ENCODE assay signal across 2 cellular contexts in the genomic region with DNA sequence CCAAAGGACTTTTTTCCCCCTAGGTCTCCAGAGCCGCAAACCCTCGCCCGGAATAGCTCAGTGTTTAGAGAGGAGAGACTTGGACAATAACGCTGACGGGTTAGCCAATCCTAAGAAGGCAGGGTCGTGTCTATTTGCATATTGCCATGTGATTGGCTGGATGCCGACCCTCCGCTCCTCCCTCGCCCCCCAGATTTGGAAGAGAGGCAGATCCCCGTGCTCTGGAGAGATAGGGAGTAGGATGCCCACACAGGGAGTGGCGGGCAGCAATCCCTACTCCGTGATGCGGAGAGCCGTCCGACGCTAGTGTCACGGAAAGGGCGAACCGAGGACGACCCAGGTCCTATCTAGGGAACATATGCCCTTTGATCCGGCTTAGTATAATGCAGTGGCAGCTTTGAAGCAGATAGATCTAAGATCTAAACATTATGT.
TF ChIP-seq lines count a peak whose summit lies in the region.

No MANE protein-coding gene starts in this region.

TF ChIP-seq in GM23338, 12 proteins besides CTCF, POLR2A, EP300 and RAD21:
- no peak for TF ChIP-seq CREB1 (CRISPR knock-in tag; IDR thresholded peaks at IDR 0.05; ENCODE audit: low read depth)
- TF ChIP-seq, protein P1, sequence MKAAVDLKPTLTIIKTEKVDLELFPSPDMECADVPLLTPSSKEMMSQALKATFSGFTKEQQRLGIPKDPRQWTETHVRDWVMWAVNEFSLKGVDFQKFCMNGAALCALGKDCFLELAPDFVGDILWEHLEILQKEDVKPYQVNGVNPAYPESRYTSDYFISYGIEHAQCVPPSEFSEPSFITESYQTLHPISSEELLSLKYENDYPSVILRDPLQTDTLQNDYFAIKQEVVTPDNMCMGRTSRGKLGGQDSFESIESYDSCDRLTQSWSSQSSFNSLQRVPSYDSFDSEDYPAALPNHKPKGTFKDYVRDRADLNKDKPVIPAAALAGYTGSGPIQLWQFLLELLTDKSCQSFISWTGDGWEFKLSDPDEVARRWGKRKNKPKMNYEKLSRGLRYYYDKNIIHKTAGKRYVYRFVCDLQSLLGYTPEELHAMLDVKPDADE (IDR thresholded peaks at IDR 0.05): no peak
- no peak for TF ChIP-seq POLR2AphosphoS5 (IDR thresholded peaks at IDR 0.05; ENCODE audit: low read depth)
- TF ChIP-seq ZNF114 (CRISPR knock-in tag; IDR thresholded peaks at IDR 0.05): no peak
- no peak for TF ChIP-seq ZNF331 (CRISPR knock-in tag; IDR thresholded peaks at IDR 0.05; ENCODE audit: low read depth)
- TF ChIP-seq JUNB (IDR thresholded peaks at IDR 0.05; ENCODE audit: unreplicated experiment): no peak
- TF ChIP-seq, protein P2, sequence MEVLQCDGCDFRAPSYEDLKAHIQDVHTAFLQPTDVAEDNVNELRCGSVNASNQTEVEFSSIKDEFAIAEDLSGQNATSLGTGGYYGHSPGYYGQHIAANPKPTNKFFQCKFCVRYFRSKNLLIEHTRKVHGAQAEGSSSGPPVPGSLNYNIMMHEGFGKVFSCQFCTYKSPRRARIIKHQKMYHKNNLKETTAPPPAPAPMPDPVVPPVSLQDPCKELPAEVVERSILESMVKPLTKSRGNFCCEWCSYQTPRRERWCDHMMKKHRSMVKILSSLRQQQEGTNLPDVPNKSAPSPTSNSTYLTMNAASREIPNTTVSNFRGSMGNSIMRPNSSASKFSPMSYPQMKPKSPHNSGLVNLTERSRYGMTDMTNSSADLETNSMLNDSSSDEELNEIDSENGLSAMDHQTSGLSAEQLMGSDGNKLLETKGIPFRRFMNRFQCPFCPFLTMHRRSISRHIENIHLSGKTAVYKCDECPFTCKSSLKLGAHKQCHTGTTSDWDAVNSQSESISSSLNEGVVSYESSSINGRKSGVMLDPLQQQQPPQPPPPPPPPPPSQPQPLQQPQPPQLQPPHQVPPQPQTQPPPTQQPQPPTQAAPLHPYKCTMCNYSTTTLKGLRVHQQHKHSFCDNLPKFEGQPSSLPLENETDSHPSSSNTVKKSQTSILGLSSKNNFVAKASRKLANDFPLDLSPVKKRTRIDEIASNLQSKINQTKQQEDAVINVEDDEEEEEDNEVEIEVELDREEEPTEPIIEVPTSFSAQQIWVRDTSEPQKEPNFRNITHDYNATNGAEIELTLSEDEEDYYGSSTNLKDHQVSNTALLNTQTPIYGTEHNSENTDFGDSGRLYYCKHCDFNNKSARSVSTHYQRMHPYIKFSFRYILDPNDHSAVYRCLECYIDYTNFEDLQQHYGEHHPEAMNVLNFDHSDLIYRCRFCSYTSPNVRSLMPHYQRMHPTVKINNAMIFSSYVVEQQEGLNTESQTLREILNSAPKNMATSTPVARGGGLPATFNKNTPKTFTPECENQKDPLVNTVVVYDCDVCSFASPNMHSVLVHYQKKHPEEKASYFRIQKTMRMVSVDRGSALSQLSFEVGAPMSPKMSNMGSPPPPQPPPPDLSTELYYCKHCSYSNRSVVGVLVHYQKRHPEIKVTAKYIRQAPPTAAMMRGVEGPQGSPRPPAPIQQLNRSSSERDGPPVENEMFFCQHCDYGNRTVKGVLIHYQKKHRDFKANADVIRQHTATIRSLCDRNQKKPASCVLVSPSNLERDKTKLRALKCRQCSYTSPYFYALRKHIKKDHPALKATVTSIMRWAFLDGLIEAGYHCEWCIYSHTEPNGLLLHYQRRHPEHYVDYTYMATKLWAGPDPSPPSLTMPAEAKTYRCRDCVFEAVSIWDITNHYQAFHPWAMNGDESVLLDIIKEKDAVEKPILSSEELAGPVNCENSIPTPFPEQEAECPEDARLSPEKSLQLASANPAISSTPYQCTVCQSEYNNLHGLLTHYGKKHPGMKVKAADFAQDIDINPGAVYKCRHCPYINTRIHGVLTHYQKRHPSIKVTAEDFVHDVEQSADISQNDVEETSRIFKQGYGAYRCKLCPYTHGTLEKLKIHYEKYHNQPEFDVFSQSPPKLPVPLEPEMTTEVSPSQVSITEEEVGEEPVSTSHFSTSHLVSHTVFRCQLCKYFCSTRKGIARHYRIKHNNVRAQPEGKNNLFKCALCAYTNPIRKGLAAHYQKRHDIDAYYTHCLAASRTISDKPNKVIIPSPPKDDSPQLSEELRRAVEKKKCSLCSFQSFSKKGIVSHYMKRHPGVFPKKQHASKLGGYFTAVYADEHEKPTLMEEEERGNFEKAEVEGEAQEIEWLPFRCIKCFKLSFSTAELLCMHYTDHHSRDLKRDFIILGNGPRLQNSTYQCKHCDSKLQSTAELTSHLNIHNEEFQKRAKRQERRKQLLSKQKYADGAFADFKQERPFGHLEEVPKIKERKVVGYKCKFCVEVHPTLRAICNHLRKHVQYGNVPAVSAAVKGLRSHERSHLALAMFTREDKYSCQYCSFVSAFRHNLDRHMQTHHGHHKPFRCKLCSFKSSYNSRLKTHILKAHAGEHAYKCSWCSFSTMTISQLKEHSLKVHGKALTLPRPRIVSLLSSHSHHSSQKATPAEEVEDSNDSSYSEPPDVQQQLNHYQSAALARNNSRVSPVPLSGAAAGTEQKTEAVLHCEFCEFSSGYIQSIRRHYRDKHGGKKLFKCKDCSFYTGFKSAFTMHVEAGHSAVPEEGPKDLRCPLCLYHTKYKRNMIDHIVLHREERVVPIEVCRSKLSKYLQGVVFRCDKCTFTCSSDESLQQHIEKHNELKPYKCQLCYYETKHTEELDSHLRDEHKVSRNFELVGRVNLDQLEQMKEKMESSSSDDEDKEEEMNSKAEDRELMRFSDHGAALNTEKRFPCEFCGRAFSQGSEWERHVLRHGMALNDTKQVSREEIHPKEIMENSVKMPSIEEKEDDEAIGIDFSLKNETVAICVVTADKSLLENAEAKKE (CRISPR knock-in tag; IDR thresholded peaks at IDR 0.05): no peak
- TF ChIP-seq NANOG (IDR thresholded peaks at IDR 0.05; ENCODE audit: borderline replicate concordance): no peak
- no peak for TF ChIP-seq EZH2 (IDR thresholded peaks at IDR 0.05; ENCODE audit: low read depth, unreplicated experiment)

TF ChIP-seq in K562, 482 proteins besides CTCF, POLR2A, EP300 and RAD21:
- TF ChIP-seq KLF16 (IDR thresholded peaks at IDR 0.05) (no peak), BRD9 (IDR thresholded peaks at IDR 0.05; ENCODE audit: low read depth, partially characterized antibody) (no peak), NFYB (IDR thresholded peaks at IDR 0.05; ENCODE audit: extremely low read depth, insufficient read length) (peak; percentile 7)
TF ChIP-seq in K562: peak in this region for 1.
